ENCODE assay signal across 1 cellular context in the genomic region with DNA sequence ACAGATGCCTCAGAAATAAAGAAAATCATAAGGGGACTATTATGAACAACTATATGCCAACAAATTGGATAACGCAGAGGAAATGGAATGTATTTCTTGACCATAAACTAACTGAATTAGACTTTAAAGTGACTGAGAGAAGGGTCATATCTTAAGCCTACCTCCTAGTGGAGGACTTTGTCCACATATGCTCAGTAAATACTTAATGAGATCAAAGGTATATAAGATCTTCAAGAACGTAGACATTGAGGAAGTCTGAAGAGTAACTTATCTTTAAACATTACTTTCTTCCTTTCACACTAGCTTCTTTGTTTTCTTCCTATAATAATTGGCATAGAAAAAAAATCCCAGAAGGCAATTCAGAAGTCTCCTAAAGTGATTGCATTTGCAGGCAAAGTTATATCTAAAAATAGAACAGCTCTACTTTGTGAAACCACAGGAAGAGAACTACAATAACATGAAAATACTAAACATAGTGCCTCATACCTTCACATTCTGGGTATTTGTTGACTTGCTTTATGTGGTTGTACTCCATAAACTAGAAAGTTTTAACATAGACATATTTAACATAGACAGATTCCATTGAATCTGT.
TF ChIP-seq lines count a peak whose summit lies in the region.

No MANE protein-coding gene starts in this region.

TF ChIP-seq in HCT116, 20 proteins besides CTCF, POLR2A, EP300 and RAD21:
- TF ChIP-seq SP1 (IDR thresholded peaks at IDR 0.05; ENCODE audit: low read depth) (no peak), ZNF274 (IDR thresholded peaks at IDR 0.05; ENCODE audit: low read depth, low read length) (no peak), YY1 (IDR thresholded peaks at IDR 0.05; ENCODE audit: extremely low read depth, insufficient replicate concordance, low read depth, low read length) (no peak), EZH2 (IDR thresholded peaks at IDR 0.05) (no peak), ZFX (IDR thresholded peaks at IDR 0.05) (no peak), CBX3 (IDR thresholded peaks at IDR 0.05; ENCODE audit: low read depth) (no peak)
- TF ChIP-seq, protein P1, sequence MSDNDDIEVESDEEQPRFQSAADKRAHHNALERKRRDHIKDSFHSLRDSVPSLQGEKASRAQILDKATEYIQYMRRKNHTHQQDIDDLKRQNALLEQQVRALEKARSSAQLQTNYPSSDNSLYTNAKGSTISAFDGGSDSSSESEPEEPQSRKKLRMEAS (IDR thresholded peaks at IDR 0.05): no peak
- TF ChIP-seq, protein P2, sequence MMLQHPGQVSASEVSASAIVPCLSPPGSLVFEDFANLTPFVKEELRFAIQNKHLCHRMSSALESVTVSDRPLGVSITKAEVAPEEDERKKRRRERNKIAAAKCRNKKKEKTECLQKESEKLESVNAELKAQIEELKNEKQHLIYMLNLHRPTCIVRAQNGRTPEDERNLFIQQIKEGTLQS (IDR thresholded peaks at IDR 0.05): no peak
